ENCODE assay signal across 12 cellular contexts in the genomic region with DNA sequence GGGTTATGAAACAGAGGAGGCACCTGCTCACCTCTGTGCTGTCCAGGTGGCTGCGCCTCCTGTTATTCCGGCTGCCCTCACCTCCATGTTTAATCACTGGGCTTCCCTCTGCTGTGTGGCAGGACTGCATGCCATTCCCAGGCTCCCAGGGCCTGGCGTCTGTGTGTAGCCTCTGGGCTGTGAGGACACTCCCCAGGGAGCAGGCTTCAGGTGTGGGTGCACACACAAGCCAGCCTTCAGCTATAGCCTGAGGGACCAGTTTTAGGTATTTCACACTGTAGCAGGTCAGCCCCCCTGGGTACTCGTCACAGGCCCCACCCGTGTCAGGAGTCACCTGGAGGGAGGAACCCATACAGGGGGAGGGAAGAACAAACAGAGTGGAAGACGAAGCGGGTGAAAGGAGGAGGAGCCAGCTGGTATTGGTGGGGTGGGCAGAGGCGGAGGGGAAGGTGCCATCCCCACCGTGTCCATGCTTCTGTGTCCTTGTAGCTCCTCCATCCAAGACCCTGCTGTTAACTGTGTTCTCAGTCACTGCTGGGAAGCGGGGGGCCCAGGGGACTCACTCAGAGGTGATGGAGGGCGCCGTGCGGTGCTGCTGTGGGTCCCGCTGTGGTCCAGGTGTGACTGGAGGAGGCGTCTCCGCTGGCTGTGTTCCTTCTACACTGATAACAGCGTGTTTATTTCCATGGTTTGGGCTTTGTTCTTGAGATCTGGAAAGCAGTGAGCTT.
A peak's percentile ranks its signal among the peaks of the same experiment; 100 is the strongest.
DNase-seq lines count a peak whose midpoint lies in the region; TF ChIP-seq lines count a peak whose summit lies in the region.
"Had no signal": no experiment of that assay in that cellular context is flagged by ENCODE, and none has a peak within 500 bp of the region (broad histone marks: within the 10 kb centered on the region; RNA-seq: fewer than 3 reads in every experiment).

No MANE protein-coding gene starts in this region.

- H3K4me1 Mint-ChIP-seq in nephron, result peaks cover 34% of the 10 kb centered on the region

- peaks cover 7% of the 10 kb centered on the region for H3K27me3 Mint-ChIP-seq in nephron (ENCODE audit: low read depth)
- H3K27me3 Mint-ChIP-seq: activated CD4-positive, alpha-beta memory T cell treated with anti-CD3 and anti-CD28 coated beads, Interleukin-2, amount 10 ng/mL, durations not matched to agents 7 days and 5 days had no signal

- H3K9me3 Mint-ChIP-seq in nephron, result no peaks in the 10 kb centered on the region
- H3K9me3 Mint-ChIP-seq: activated CD4-positive, alpha-beta memory T cell treated with anti-CD3 and anti-CD28 coated beads, Interleukin-2, amount 10 ng/mL, durations not matched to agents 7 days and 5 days had no signal

- no peaks in the 10 kb centered on the region for H3K27me3 ChIP-seq in BLaER1

- TF ChIP-seq CTCF in VCaP (conservative IDR thresholded peaks at IDR 0.05) (no peak), nephron (IDR thresholded peaks at IDR 0.05; ENCODE audit: unreplicated experiment in 3 of 3) (no peak)

- H3K4me3 Mint-ChIP-seq in nephron, result no peak overlapping the region
- H3K4me3 Mint-ChIP-seq: activated CD4-positive, alpha-beta memory T cell treated with anti-CD3 and anti-CD28 coated beads, Interleukin-2, amount 10 ng/mL, durations not matched to agents 7 days and 5 days had no signal

- H3K4me1 ChIP-seq in BLaER1, result peaks cover 100% of the 10 kb centered on the region

- peaks cover 29% of the 10 kb centered on the region for H3K36me3 Mint-ChIP-seq in nephron (ENCODE audit: low read depth)

- H3K4me3 ChIP-seq in BLaER1, result no peak overlapping the region
- H3K4me3 ChIP-seq: HAP-1 had no signal

- DNase-seq in DMS53 treated with DMSO at 0.1 percent for 48 hours (lab: John Stamatoyannopoulos, UW; ENCODE audit: unreplicated experiment) (peak; percentile 72), midbrain (lab: John Stamatoyannopoulos, UW) (no peak), NCI-H128 (lab: John Stamatoyannopoulos, UW; ENCODE audit: unreplicated experiment) (no peak), germinal center (ENCODE audit: low spot score) (no peak)
- no peak for DNase-seq in activated CD4-positive, alpha-beta T cell treated with anti-CD3 and anti-CD28 coated beads for 1 hour
- DNase-seq: activated CD4-positive, alpha-beta memory T cell treated with anti-CD3 and anti-CD28 coated beads, Interleukin-2, amount 10 ng/mL, durations not matched to agents 7 days and 5 days; T-helper 2 cell had no signal

- H3K9me3 ChIP-seq in BLaER1, result no peaks in the 10 kb centered on the region
- H3K9me3 ChIP-seq: HAP-1 had no signal

- no peak overlapping the region for H3K9ac ChIP-seq in BLaER1

- H3K27ac Mint-ChIP-seq in nephron, result peak overlapping the region in 2 of 3 experiments; percentile 4
- H3K27ac Mint-ChIP-seq: activated CD4-positive, alpha-beta memory T cell treated with anti-CD3 and anti-CD28 coated beads, Interleukin-2, amount 10 ng/mL, durations not matched to agents 7 days and 5 days had no signal

- peaks cover 100% of the 10 kb centered on the region for H4K20me1 ChIP-seq in BLaER1

- H3K27ac ChIP-seq in BLaER1 (peak overlapping the region; percentile 42; the same call in 1 of the 2 replicates), VCaP (peak overlapping the region; percentile 94)
- H3K27ac ChIP-seq: HL-60 had no signal

- H3K4me2 ChIP-seq in BLaER1, result peak overlapping the region; percentile 89

- peaks cover 91% of the 10 kb centered on the region for H3K36me3 ChIP-seq in BLaER1
